ENCODE assay signal across 10 cellular contexts in genomic region chr15:77035999-77036471, GRCh38. TPM values are rescaled to one million over a fixed set of nuclear protein-coding genes. Genes with fewer than 3 reads are reported as not detected.
DNase-seq lines count a peak whose midpoint lies in the region; ATAC-seq, FAIRE-seq and TF ChIP-seq lines count a peak whose summit lies in the region.
"Had no signal": no experiment of that assay in that cellular context is flagged by ENCODE, and none has a peak within 500 bp of the region (broad histone marks: within the 10 kb centered on the region; RNA-seq: fewer than 3 reads in every experiment).

No MANE protein-coding gene starts in this region.

- peaks cover 20% of the 10 kb centered on the region for H3K36me3 Mint-ChIP-seq in brain

- no peak for ATAC-seq in GM21447 (IDR thresholded peaks at IDR 0.05; ENCODE audit: unreplicated experiment)
- no peak for ATAC-seq in sciatic nerve

- DNase-seq in 8988T (peak; percentile 11), GM12892 (ENCODE audit: insufficient read length) (peak; percentile 6), mucosa of gallbladder (ENCODE audit: low spot score) (peak; percentile 9), NCI-H2081 (lab: John Stamatoyannopoulos, UW) (no peak), iPS-NIHi7 (ENCODE audit: extremely low spot score) (no peak), sciatic nerve (ENCODE audit: low spot score) (no peak)
- DNase-seq: activated CD4-positive, alpha-beta T cell treated with anti-CD3 and anti-CD28 coated beads for 4 hours had no signal

- no peak for FAIRE-seq in GM12892 (lab: Jason Lieb, UNC)

- H3K9me3 Mint-ChIP-seq in brain = peaks cover 0 to 15% (median 6%) of the 10 kb centered on the region in 5 experiments

- no peak overlapping the region for H3K4me3 Mint-ChIP-seq in brain

- no peak for TF ChIP-seq POLR2A in GM12892 (IDR thresholded peaks at IDR 0.05; ENCODE audit: low read depth, low read length)

- peaks cover 21% of the 10 kb centered on the region for H3K4me1 Mint-ChIP-seq in brain

- H3K27me3 Mint-ChIP-seq in brain = no peaks in the 10 kb centered on the region

- intact Hi-C loops in sciatic nerve (cut with DNase I) = no loop called here

- no peak for TF ChIP-seq CTCF in brain (conservative IDR thresholded peaks at IDR 0.05)

- H3K27ac Mint-ChIP-seq in brain = peak overlapping the region in 4 of 5 experiments; percentile 54 to 88 (median 78)

RNA-seq across cellular contexts. Expression of gene TSPAN3, which starts 34.9 kb away (rescaled TPM):
- polyA plus RNA-seq in GM12892 (2012; ENCODE audit: missing spikeins) = 42.1 TPM
- polyA plus RNA-seq in brain (ENCODE audit: insufficient read depth, low read depth, low replicate concordance) = 206 TPM
- total RNA-seq in mucosa of gallbladder (430 TPM), sciatic nerve (150 TPM)

RNA-seq across cellular contexts. Expression of gene PSTPIP1, which starts 41.1 kb away (rescaled TPM):
- polyA plus RNA-seq in GM12892 (2012; ENCODE audit: missing spikeins) = 6.4 TPM
- 2.4 TPM for polyA plus RNA-seq in brain (ENCODE audit: insufficient read depth, low read depth, low replicate concordance)
- total RNA-seq in mucosa of gallbladder (16.3 TPM), sciatic nerve (17.7 TPM)
- total RNA-seq: RPMI7951 had no signal

Comparison
In these comparisons a context has a peak if more than half of its experiments do, and no peak if none do; other contexts are left out.
1. DNase-seq: peak in 8988T (single experiment), GM12892 (single experiment) and mucosa of gallbladder (single experiment); none in NCI-H2081 (0 of 2), iPS-NIHi7 (single experiment) and sciatic nerve (single experiment).